Comparison of ENCODE assay signal across 1 cellular context in genomic region chr3:13024274-13024863, GRCh38.
TF ChIP-seq lines count a peak whose summit lies in the region.

No MANE protein-coding gene starts in this region.

TF ChIP-seq in K562, 482 proteins besides CTCF, POLR2A, EP300 and RAD21 (continued from another document):
- no peak for TF ChIP-seq VEZF1 (CRISPR knock-in tag; IDR thresholded peaks at IDR 0.05)
- no peak for TF ChIP-seq HMBOX1 (IDR thresholded peaks at IDR 0.05)
- no peak for TF ChIP-seq ASH1L (IDR thresholded peaks at IDR 0.05; ENCODE audit: borderline replicate concordance, low read depth, partially characterized antibody)
- no peak for TF ChIP-seq XRCC5 (IDR thresholded peaks at IDR 0.05; ENCODE audit: low read depth, low read length)
- TF ChIP-seq ZFP91 (CRISPR knock-in tag; IDR thresholded peaks at IDR 0.05) = no peak
- 0 out of 2 replicates have a peak, but pooled peaks have one; percentile 23 for TF ChIP-seq ZBTB26 (CRISPR knock-in tag; IDR thresholded peaks at IDR 0.05)
- TF ChIP-seq CSDE1 (IDR thresholded peaks at IDR 0.05) = no peak
- TF ChIP-seq GABPA (tag; conservative IDR thresholded peaks at IDR 0.05; ENCODE audit: low read depth) = no peak
- peak; percentile 41 to 43; a peak in 1 of 4 replicates for TF ChIP-seq KDM1A (IDR thresholded peaks at IDR 0.05)
- TF ChIP-seq NBN (IDR thresholded peaks at IDR 0.05; ENCODE audit: low read depth) = no peak
- TF ChIP-seq CCAR2 (IDR thresholded peaks at IDR 0.05; ENCODE audit: low read depth, low read length) = no peak
- TF ChIP-seq CHAMP1 (IDR thresholded peaks at IDR 0.05) = no peak
- TF ChIP-seq PPARD (CRISPR knock-in tag; IDR thresholded peaks at IDR 0.05) = no peak
- TF ChIP-seq IFI16 (CRISPR knock-in tag; IDR thresholded peaks at IDR 0.05) = no peak
- peak; percentile 41; the same call in 1 of the 2 replicates for TF ChIP-seq ELF4 (CRISPR knock-in tag; IDR thresholded peaks at IDR 0.05)
- TF ChIP-seq CHD4 (IDR thresholded peaks at IDR 0.05; ENCODE audit: insufficient read depth, insufficient replicate concordance, low read depth, low read length, poor library complexity, severe bottlenecking) = no peak
- no peak for TF ChIP-seq RBM14 (IDR thresholded peaks at IDR 0.05; ENCODE audit: borderline replicate concordance, insufficient read depth, low read depth, low read length)
- TF ChIP-seq E2F8 (IDR thresholded peaks at IDR 0.05; ENCODE audit: low read depth, partially characterized antibody) = no peak
- no peak for TF ChIP-seq BACH1 (tag; IDR thresholded peaks at IDR 0.05)
- no peak for TF ChIP-seq LCOR (CRISPR knock-in tag; IDR thresholded peaks at IDR 0.05)
- TF ChIP-seq RUNX1 (IDR thresholded peaks at IDR 0.05; ENCODE audit: low read depth) = no peak
- no peak for TF ChIP-seq ZNF280A (IDR thresholded peaks at IDR 0.05; ENCODE audit: low read depth, partially characterized antibody)
- TF ChIP-seq KHSRP (IDR thresholded peaks at IDR 0.05) = no peak
- no peak for TF ChIP-seq ZKSCAN3 (CRISPR knock-in tag; IDR thresholded peaks at IDR 0.05)
- TF ChIP-seq ZNF311 (CRISPR knock-in tag; IDR thresholded peaks at IDR 0.05) = no peak
- TF ChIP-seq MEIS2 (IDR thresholded peaks at IDR 0.05; ENCODE audit: partially characterized antibody) = no peak
- no peak for TF ChIP-seq ZNF592 (IDR thresholded peaks at IDR 0.05)
- no peak for TF ChIP-seq MYC (IDR thresholded peaks at IDR 0.05; ENCODE audit: low read depth, low read length)
- TF ChIP-seq MYC (CRISPR knock-in tag; IDR thresholded peaks at IDR 0.05; ENCODE audit: borderline replicate concordance, low read depth) = no peak
- TF ChIP-seq CEBPB (tag; IDR thresholded peaks at IDR 0.05) = no peak
- TF ChIP-seq MEF2D (tag; conservative IDR thresholded peaks at IDR 0.05; ENCODE audit: low read depth) = no peak
- no peak for TF ChIP-seq TRIM28 (IDR thresholded peaks at IDR 0.05)
- TF ChIP-seq ZBED1 (IDR thresholded peaks at IDR 0.05) = no peak
- TF ChIP-seq HEY1 (CRISPR knock-in tag; IDR thresholded peaks at IDR 0.05; ENCODE audit: borderline replicate concordance) = no peak
- no peak for TF ChIP-seq FIP1L1 (IDR thresholded peaks at IDR 0.05; ENCODE audit: low read depth, low read length, poor library complexity, severe bottlenecking)
- no peak for TF ChIP-seq TRIM24 (IDR thresholded peaks at IDR 0.05)
- no peak for TF ChIP-seq GTF2A2 (tag; IDR thresholded peaks at IDR 0.05)
- no peak for TF ChIP-seq HOXB6 (CRISPR knock-in tag; IDR thresholded peaks at IDR 0.05; ENCODE audit: borderline replicate concordance)
- peak in 1 of 2 experiments; percentile 33; a peak in 1 of 4 replicates for TF ChIP-seq HDAC1 (IDR thresholded peaks at IDR 0.05)
- no peak for TF ChIP-seq HINFP (tag; conservative IDR thresholded peaks at IDR 0.05; ENCODE audit: low read depth)
- no peak for TF ChIP-seq TBP (optimal IDR thresholded peaks at IDR 0.05; ENCODE audit: low read depth, low read length)
- no peak for TF ChIP-seq HOMEZ (CRISPR knock-in tag; IDR thresholded peaks at IDR 0.05)
- TF ChIP-seq CBX5 (IDR thresholded peaks at IDR 0.05; ENCODE audit: borderline replicate concordance, low read depth) = no peak
- no peak for TF ChIP-seq SP2 (IDR thresholded peaks at IDR 0.05; ENCODE audit: extremely low read depth, low read depth, low read length, poor library complexity, severe bottlenecking)
- no peak for TF ChIP-seq ZNF436 (CRISPR knock-in tag; IDR thresholded peaks at IDR 0.05)
- no peak for TF ChIP-seq TAF7 (tag; IDR thresholded peaks at IDR 0.05)
